Comparison of ENCODE assay signal across 16 cellular contexts in genomic region chr4:113700602-113701150, GRCh38.
DNase-seq lines count a peak whose midpoint lies in the region; ATAC-seq lines count a peak whose summit lies in the region.
"Had no signal": no experiment of that assay in that cellular context is flagged by ENCODE, and none has a peak within 500 bp of the region (broad histone marks: within the 10 kb centered on the region; RNA-seq: fewer than 3 reads in every experiment).

No MANE protein-coding gene starts in this region.

- peaks cover 50% of the 10 kb centered on the region for H3K4me1 ChIP-seq in ACC112 (ENCODE audit: control insufficient read depth, insufficient read depth, low read length, unreplicated experiment)
- H3K4me1 ChIP-seq: pancreas had no signal

- H3K9me3 Mint-ChIP-seq in stimulated activated memory B cell treated with anti-CD40 and anti-IgM and Interleukin-4, amounts not matched to agents 10 μg/mL and 1 μg/mL and 100 μg/mL, for 72 hours: no peaks in the 10 kb centered on the region

- no peak for ATAC-seq in HG02885 (IDR thresholded peaks at IDR 0.05; ENCODE audit: poor library complexity, unreplicated experiment)
- ATAC-seq in stimulated activated memory B cell treated with anti-CD40 and anti-IgM and Interleukin-4, amounts not matched to agents 10 μg/mL and 1 μg/mL and 100 μg/mL, for 72 hours: no peak
- ATAC-seq: left colon; pancreas; stimulated activated naive B cell treated with anti-CD40 and anti-IgM and Interleukin-4, amounts not matched to agents 10 μg/mL and 1 μg/mL and 100 μg/mL, for 72 hours had no signal

- H3K4me3 ChIP-seq in ACC112 (ENCODE audit: low read depth, low read length): no peak overlapping the region
- H3K4me3 ChIP-seq: pancreas, PC-9 had no signal

- peak overlapping the region; percentile 34; the same call in 1 of the 2 replicates for H3K27ac ChIP-seq in ACC112 (ENCODE audit: low read depth, low read length)
- H3K27ac ChIP-seq: 22Rv1, pancreas, PC-9 had no signal

- peaks cover 23% of the 10 kb centered on the region for H3K4me1 Mint-ChIP-seq in stimulated activated memory B cell treated with anti-CD40 and anti-IgM and Interleukin-4, amounts not matched to agents 10 μg/mL and 1 μg/mL and 100 μg/mL, for 72 hours

- H3K27ac Mint-ChIP-seq in stimulated activated memory B cell treated with anti-CD40 and anti-IgM and Interleukin-4, amounts not matched to agents 10 μg/mL and 1 μg/mL and 100 μg/mL, for 72 hours: no peak overlapping the region
- H3K27ac Mint-ChIP-seq: activated T-helper 1 cell treated with anti-CD3 and anti-CD28 coated beads, Interleukin-12 subunit alpha, Interleukin-12 subunit beta, Interleukin-2, Interleukin-4 antibody, amounts not matched to agents 30 ng/mL and 10 ng/mL and 1 ng/mL, durations not matched to agents 14 hours and 24 hours and 36 hours; stimulated activated naive B cell treated with anti-CD40 and anti-IgM and Interleukin-4, amounts not matched to agents 10 μg/mL and 1 μg/mL and 100 μg/mL, for 72 hours had no signal

- H3K27me3 Mint-ChIP-seq in stimulated activated memory B cell treated with anti-CD40 and anti-IgM and Interleukin-4, amounts not matched to agents 10 μg/mL and 1 μg/mL and 100 μg/mL, for 72 hours: no peaks in the 10 kb centered on the region
- H3K27me3 Mint-ChIP-seq: stimulated activated naive B cell treated with anti-CD40 and anti-IgM and Interleukin-4, amounts not matched to agents 10 μg/mL and 1 μg/mL and 100 μg/mL, for 72 hours had no signal

- H2AFZ ChIP-seq in ACC112 (ENCODE audit: low read length, unreplicated experiment): no peak overlapping the region
- H2AFZ ChIP-seq: PC-9 had no signal

- no peaks in the 10 kb centered on the region for H3K27me3 ChIP-seq in ACC112 (ENCODE audit: insufficient read depth, low read length)
- H3K27me3 ChIP-seq: pancreas had no signal

- no peak overlapping the region for H3K4me3 Mint-ChIP-seq in stimulated activated memory B cell treated with anti-CD40 and anti-IgM and Interleukin-4, amounts not matched to agents 10 μg/mL and 1 μg/mL and 100 μg/mL, for 72 hours
- H3K4me3 Mint-ChIP-seq: activated T-helper 1 cell treated with anti-CD3 and anti-CD28 coated beads, Interleukin-12 subunit alpha, Interleukin-12 subunit beta, Interleukin-2, Interleukin-4 antibody, amounts not matched to agents 30 ng/mL and 10 ng/mL and 1 ng/mL, durations not matched to agents 14 hours and 24 hours and 36 hours; stimulated activated naive B cell treated with anti-CD40 and anti-IgM and Interleukin-4, amounts not matched to agents 10 μg/mL and 1 μg/mL and 100 μg/mL, for 72 hours had no signal

- no peaks in the 10 kb centered on the region for H3K36me3 ChIP-seq in ACC112 (ENCODE audit: insufficient read depth, low read length)
- H3K36me3 ChIP-seq: pancreas had no signal

- DNase-seq in DMS 273 (lab: John Stamatoyannopoulos, UW; ENCODE audit: unreplicated experiment) (peak; percentile 6), DMS 273 treated with DMSO at 0.1 percent for 48 hours (lab: John Stamatoyannopoulos, UW) (no peak), NCI-H226 (peak; percentile 12), fibroblast of peridontal ligament (ENCODE audit: extremely low read depth) (peak; percentile 37), NCI-H2227 treated with DMSO at 0.1 percent for 48 hours (lab: John Stamatoyannopoulos, UW) (no peak)
- DNase-seq: activated CD4-positive, alpha-beta T cell treated with anti-CD3 and anti-CD28 coated beads, Interleukin-2, amount 50 U/mL, for 48 hours; KBM-7; left colon; pancreas; PC-9; stimulated activated naive B cell treated with anti-CD40 and anti-IgM and Interleukin-4, amounts not matched to agents 10 μg/mL and 1 μg/mL and 100 μg/mL, for 72 hours had no signal

- peaks cover 6% of the 10 kb centered on the region for H3K36me3 Mint-ChIP-seq in stimulated activated memory B cell treated with anti-CD40 and anti-IgM and Interleukin-4, amounts not matched to agents 10 μg/mL and 1 μg/mL and 100 μg/mL, for 72 hours

- peaks cover 67% of the 10 kb centered on the region for H3K79me2 ChIP-seq in ACC112 (ENCODE audit: control insufficient read depth, insufficient read depth, low read length, unreplicated experiment)

Comparison
In these comparisons a context has a peak if more than half of its experiments do, and no peak if none do; other contexts are left out.
1. DNase-seq: peak in DMS 273 (single experiment), NCI-H226 (single experiment) and fibroblast of peridontal ligament (single experiment); none in DMS 273 treated with DMSO at 0.1 percent for 48 hours (single experiment) and NCI-H2227 treated with DMSO at 0.1 percent for 48 hours (single experiment).